27 cellular contexts compared by ENCODE assay signal in the genomic region with DNA sequence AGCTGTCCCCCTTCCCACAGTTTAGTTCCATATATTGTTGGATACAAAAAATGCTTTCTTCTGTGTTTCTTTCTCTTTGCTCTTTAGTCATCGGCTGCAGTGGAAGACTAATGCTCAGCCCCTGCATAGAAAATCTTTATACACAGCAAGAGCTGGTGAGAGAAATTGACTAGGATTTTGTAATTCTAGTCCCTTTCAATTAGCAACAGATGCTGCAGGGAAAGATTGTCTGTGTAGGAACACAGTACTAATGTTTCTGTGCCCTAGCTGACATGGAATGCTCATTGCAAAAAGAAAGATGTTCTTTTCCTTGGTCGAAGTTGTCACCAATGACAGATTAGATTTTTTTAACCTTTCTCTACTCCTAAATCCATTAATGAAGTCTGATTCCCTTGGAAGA.
"Had no signal": no experiment of that assay in that cellular context is flagged by ENCODE, and none has a peak within 500 bp of the region (broad histone marks: within the 10 kb centered on the region; RNA-seq: fewer than 3 reads in every experiment).

No MANE protein-coding gene starts in this region.

- H3K9me3 Mint-ChIP-seq: activated CD4-positive, alpha-beta T cell treated with anti-CD3 and anti-CD28 coated beads, Interleukin-2, amount 10 ng/mL, durations not matched to agents 7 days and 5 days; activated naive CD4-positive, alpha-beta T cell treated with anti-CD3 and anti-CD28 coated beads, Interleukin-2, amount 50 U/mL, for 24 hours; activated naive CD8-positive, alpha-beta T cell treated with anti-CD3 and anti-CD28 coated beads, Interleukin-2, amount 10 ng/mL, durations not matched to agents 7 days and 5 days; activated T-cell treated with anti-CD3 and anti-CD28 coated beads, Interleukin-2, amount 50 U/mL, for 24 hours; activated T-helper 2 cell treated with anti-CD3 and anti-CD28 coated beads, Interferon-gamma antibody, Interleukin-2, Interleukin-4, amounts not matched to agents 10 μg/mL and 5 μg/mL and 100 μg/mL, durations not matched to agents 14 hours and 24 hours and 36 hours had no signal

- H3K27me3 ChIP-seq: adrenal gland, body of pancreas, breast epithelium, SJCRH30 had no signal

- H3K9me3 ChIP-seq: adrenal gland, body of pancreas, breast epithelium, SJCRH30 had no signal

- H3K4me3 ChIP-seq: adrenal gland, body of pancreas, breast epithelium, SJCRH30, SK-N-MC had no signal

- H3K27me3 Mint-ChIP-seq: activated CD4-positive, alpha-beta T cell treated with anti-CD3 and anti-CD28 coated beads, Interleukin-2, amount 10 ng/mL, durations not matched to agents 7 days and 5 days; activated naive CD4-positive, alpha-beta T cell treated with anti-CD3 and anti-CD28 coated beads, Interleukin-2, amount 50 U/mL, for 24 hours; activated naive CD8-positive, alpha-beta T cell treated with anti-CD3 and anti-CD28 coated beads, Interleukin-2, amount 10 ng/mL, durations not matched to agents 7 days and 5 days; activated T-cell treated with anti-CD3 and anti-CD28 coated beads, Interleukin-2, amount 50 U/mL, for 24 hours had no signal

- H3K4me3 Mint-ChIP-seq: activated CD4-positive, alpha-beta T cell treated with anti-CD3 and anti-CD28 coated beads, Interleukin-2, amount 10 ng/mL, durations not matched to agents 7 days and 5 days; activated CD8-positive, alpha-beta T cell treated with anti-CD3 and anti-CD28 coated beads, Interleukin-2, amount 10 ng/mL, durations not matched to agents 7 days and 5 days; activated naive CD4-positive, alpha-beta T cell treated with anti-CD3 and anti-CD28 coated beads, Interleukin-2, amount 50 U/mL, for 24 hours; activated naive CD8-positive, alpha-beta T cell treated with anti-CD3 and anti-CD28 coated beads, Interleukin-2, amount 10 ng/mL, durations not matched to agents 7 days and 5 days; activated T-cell treated with anti-CD3 and anti-CD28 coated beads, Interleukin-2, amount 50 U/mL, for 24 hours had no signal

- H3K27ac ChIP-seq: adrenal gland, body of pancreas, breast epithelium, SJCRH30, SK-N-MC had no signal

- H3K27ac Mint-ChIP-seq: activated CD4-positive, alpha-beta T cell treated with anti-CD3 and anti-CD28 coated beads, Interleukin-2, amount 10 ng/mL, durations not matched to agents 7 days and 5 days; activated CD8-positive, alpha-beta T cell treated with anti-CD3 and anti-CD28 coated beads, Interleukin-2, amount 10 ng/mL, durations not matched to agents 7 days and 5 days; activated naive CD4-positive, alpha-beta T cell treated with anti-CD3 and anti-CD28 coated beads, Interleukin-2, amount 50 U/mL, for 24 hours; activated naive CD8-positive, alpha-beta T cell treated with anti-CD3 and anti-CD28 coated beads, Interleukin-2, amount 10 ng/mL, durations not matched to agents 7 days and 5 days; activated T-cell treated with anti-CD3 and anti-CD28 coated beads, Interleukin-2, amount 50 U/mL, for 24 hours; activated T-helper 2 cell treated with anti-CD3 and anti-CD28 coated beads, Interferon-gamma antibody, Interleukin-2, Interleukin-4, amounts not matched to agents 10 μg/mL and 5 μg/mL and 100 μg/mL, durations not matched to agents 14 hours and 24 hours and 36 hours had no signal

- DNase-seq: activated CD4-positive, alpha-beta T cell treated with anti-CD3 and anti-CD28 coated beads, Interleukin-2, amount 10 ng/mL, durations not matched to agents 7 days and 5 days; activated CD4-positive, alpha-beta T cell treated with anti-CD3 and anti-CD28 coated beads, Interleukin-2, amount 50 U/mL, for 48 hours; activated CD8-positive, alpha-beta T cell treated with anti-CD3 and anti-CD28 coated beads, Interleukin-2, amount 10 ng/mL, durations not matched to agents 7 days and 5 days; activated gamma-delta T cell; activated naive CD4-positive, alpha-beta T cell treated with Interleukin-2 at 50 U/mL for 16 hours; activated naive CD8-positive, alpha-beta T cell treated with anti-CD3 and anti-CD28 coated beads, Interleukin-2, amount 10 ng/mL, durations not matched to agents 7 days and 5 days; activated T-cell treated with anti-CD3 and anti-CD28 coated beads, Interleukin-2, amount 50 U/mL, for 24 hours; adrenal gland; body of pancreas; NCI-H1105; NCI-H1417 treated with DMSO at 0.1 percent for 48 hours; NCI-H1694 treated with DMSO at 0.1 percent for 48 hours; NCI-H2029; NCI-H2171; NCI-H2227 treated with DMSO at 0.1 percent for 48 hours; NCI-H446; NCI-H510A treated with DMSO at 0.1 percent for 48 hours; NCI-H526 treated with DMSO at 0.1 percent for 48 hours; NCI-H82; SHP77; SJCRH30 had no signal

- H3K4me1 Mint-ChIP-seq: activated CD4-positive, alpha-beta T cell treated with anti-CD3 and anti-CD28 coated beads, Interleukin-2, amount 10 ng/mL, durations not matched to agents 7 days and 5 days; activated naive CD4-positive, alpha-beta T cell treated with anti-CD3 and anti-CD28 coated beads, Interleukin-2, amount 50 U/mL, for 24 hours; activated naive CD8-positive, alpha-beta T cell treated with anti-CD3 and anti-CD28 coated beads, Interleukin-2, amount 10 ng/mL, durations not matched to agents 7 days and 5 days had no signal

- H3K36me3 ChIP-seq: adrenal gland, breast epithelium had no signal

- H3K4me1 ChIP-seq: adrenal gland, breast epithelium, SJCRH30 had no signal

- ATAC-seq: activated CD8-positive, alpha-beta T cell treated with anti-CD3 and anti-CD28 coated beads, Interleukin-2, amount 10 ng/mL, durations not matched to agents 7 days and 5 days; body of pancreas; Panc1 had no signal

- FAIRE-seq: astrocyte had no signal
